1 cellular context compared by ENCODE assay signal in the genomic region with DNA sequence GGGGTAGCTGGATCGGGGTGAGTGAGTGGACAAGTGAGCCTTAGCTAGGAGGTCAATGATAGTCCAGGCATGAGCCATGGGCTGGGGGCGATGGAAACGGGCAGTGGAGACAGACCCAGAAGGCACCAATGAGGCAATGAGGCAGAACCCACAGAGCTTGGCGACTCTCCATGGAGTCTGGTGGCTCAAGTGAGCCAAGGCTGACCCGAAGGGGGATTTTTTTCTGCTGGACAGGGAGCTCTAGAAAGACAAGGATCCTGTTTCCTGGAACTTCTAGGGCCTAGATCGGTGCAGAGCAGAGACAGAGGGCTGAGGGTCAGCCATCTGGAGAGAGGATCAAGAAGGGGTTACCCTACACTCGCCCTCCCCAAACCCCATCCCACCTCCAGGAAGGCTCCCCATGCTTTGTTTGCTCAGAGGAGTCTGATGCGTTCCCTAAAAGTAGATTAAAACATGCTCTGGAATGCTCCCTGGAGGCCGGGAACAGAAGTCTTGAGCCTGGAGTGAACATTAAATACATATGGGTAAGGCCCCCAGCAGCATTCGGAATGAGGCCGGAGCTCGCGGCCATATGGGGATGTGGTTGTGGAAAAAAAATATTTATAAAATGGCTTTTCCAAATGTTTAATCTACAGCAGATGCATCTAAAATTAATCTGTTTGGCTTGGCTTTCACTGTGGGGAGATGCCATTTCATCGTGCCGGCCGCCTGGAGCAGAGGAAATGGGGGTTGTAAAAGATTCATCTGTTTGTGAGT.
TF ChIP-seq lines count a peak whose summit lies in the region.

No MANE protein-coding gene starts in this region.

TF ChIP-seq in IMR-90, 13 proteins besides CTCF, POLR2A, EP300 and RAD21:
- no peak for TF ChIP-seq BHLHE40 (IDR thresholded peaks at IDR 0.05; ENCODE audit: low read depth, low read length)
- TF ChIP-seq CHD1 (IDR thresholded peaks at IDR 0.05; ENCODE audit: low read depth, low read length) = no peak
- no peak for TF ChIP-seq SMC3 (IDR thresholded peaks at IDR 0.05; ENCODE audit: low read depth, low read length)
- TF ChIP-seq RCOR1 (IDR thresholded peaks at IDR 0.05; ENCODE audit: insufficient replicate concordance, low read length) = no peak
- TF ChIP-seq FOS (IDR thresholded peaks at IDR 0.05; ENCODE audit: low read depth, low read length) = no peak
- no peak for TF ChIP-seq USF2 (IDR thresholded peaks at IDR 0.05; ENCODE audit: low read depth, low read length)
- TF ChIP-seq, protein P1, sequence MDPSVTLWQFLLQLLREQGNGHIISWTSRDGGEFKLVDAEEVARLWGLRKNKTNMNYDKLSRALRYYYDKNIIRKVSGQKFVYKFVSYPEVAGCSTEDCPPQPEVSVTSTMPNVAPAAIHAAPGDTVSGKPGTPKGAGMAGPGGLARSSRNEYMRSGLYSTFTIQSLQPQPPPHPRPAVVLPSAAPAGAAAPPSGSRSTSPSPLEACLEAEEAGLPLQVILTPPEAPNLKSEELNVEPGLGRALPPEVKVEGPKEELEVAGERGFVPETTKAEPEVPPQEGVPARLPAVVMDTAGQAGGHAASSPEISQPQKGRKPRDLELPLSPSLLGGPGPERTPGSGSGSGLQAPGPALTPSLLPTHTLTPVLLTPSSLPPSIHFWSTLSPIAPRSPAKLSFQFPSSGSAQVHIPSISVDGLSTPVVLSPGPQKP (IDR thresholded peaks at IDR 0.05; ENCODE audit: borderline replicate concordance, low read depth, low read length) = no peak
- no peak for TF ChIP-seq NFE2L2 (IDR thresholded peaks at IDR 0.05; ENCODE audit: low read depth, low read length)
- TF ChIP-seq MAZ (IDR thresholded peaks at IDR 0.05; ENCODE audit: borderline replicate concordance, low read depth, low read length) = no peak
- no peak for TF ChIP-seq MAFK (IDR thresholded peaks at IDR 0.05; ENCODE audit: low read depth, low read length)
TF ChIP-seq in IMR-90: peak in this region for 0.
